8 cellular contexts compared by ENCODE assay signal in the genomic region with DNA sequence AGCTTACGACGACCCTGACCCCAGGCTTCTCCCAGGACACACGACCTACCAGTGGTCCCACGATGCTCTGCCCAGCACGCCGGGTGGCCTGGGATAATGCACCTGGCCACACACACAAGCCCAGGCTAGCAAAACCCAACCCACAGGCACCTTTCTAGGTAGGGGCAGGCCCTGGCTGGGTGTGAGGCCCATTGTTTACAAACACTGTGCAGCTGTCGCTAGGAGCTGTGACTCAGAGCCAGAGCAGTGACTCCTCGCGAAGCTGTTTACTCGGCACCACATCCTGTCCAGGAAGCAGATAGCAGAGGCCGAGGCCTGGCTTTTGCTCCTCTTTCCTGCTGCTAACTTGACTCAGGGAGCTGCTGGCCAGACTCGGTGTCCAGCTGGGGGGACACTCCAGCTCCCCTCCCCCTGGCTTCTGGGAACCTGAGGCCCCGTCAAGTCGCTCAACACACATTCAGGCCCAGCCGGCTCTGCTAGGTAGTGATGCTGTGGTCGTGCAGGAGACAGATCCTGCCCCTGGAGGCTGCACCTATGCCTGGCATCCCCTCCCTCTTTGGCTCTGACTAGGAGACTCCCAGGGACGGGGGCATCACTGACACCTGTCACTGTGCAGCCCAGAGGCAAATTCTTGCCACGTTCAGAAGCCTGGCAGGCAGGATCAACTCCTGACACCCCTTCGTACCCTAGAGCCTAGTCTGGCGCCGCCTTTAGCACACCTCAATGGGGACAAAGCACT. TPM values are rescaled to one million over a fixed set of nuclear protein-coding genes. Genes with fewer than 3 reads are reported as not detected.
DNase-seq lines count a peak whose midpoint lies in the region; ATAC-seq and TF ChIP-seq lines count a peak whose summit lies in the region.

No MANE protein-coding gene starts in this region.

- no peak overlapping the region for H2AFZ ChIP-seq in neural progenitor cell (replicated peaks)

- CTCF ChIA-PET in CD4-positive, alpha-beta T cell (lab: Charles Lee): interaction anchor here (0.7 to 4.7 kb wide), 5 partner anchors 10 to 31 kb away, joined by 3 to 61 read pairs (median 5); no protein-coding TSS in a partner anchor

- H3K27ac Mint-ChIP-seq in CD4-positive, alpha-beta T cell: peak overlapping the region; percentile 99
- peak overlapping the region; percentile 100 for H3K27ac Mint-ChIP-seq in activated T-helper 17 cell treated with anti-CD3 and anti-CD28 coated beads, Interleukin-2, amount 50 U/mL, for 72 hours
- H3K27ac Mint-ChIP-seq in neural progenitor cell: peak overlapping the region; percentile 97

- peaks cover 8% of the 10 kb centered on the region for H3K79me2 ChIP-seq in neural progenitor cell (ENCODE audit: low read depth)

- no peaks in the 10 kb centered on the region for H3K9me3 Mint-ChIP-seq in CD4-positive, alpha-beta T cell
- no peaks in the 10 kb centered on the region for H3K9me3 Mint-ChIP-seq in activated T-helper 17 cell treated with anti-CD3 and anti-CD28 coated beads, Interleukin-2, amount 50 U/mL, for 72 hours
- no peaks in the 10 kb centered on the region for H3K9me3 Mint-ChIP-seq in neural progenitor cell

- peaks cover 9% of the 10 kb centered on the region for H3K36me3 Mint-ChIP-seq in CD4-positive, alpha-beta T cell (ENCODE audit: low read depth)
- H3K36me3 Mint-ChIP-seq in activated T-helper 17 cell treated with anti-CD3 and anti-CD28 coated beads, Interleukin-2, amount 50 U/mL, for 72 hours (ENCODE audit: low read depth): peaks cover 73% of the 10 kb centered on the region
- H3K36me3 Mint-ChIP-seq in neural progenitor cell: no peaks in the 10 kb centered on the region

- no peak overlapping the region for H3K4me2 ChIP-seq in neural progenitor cell

- peak overlapping the region; percentile 87 for H3K4me3 Mint-ChIP-seq in CD4-positive, alpha-beta T cell
- H3K4me3 Mint-ChIP-seq in activated T-helper 17 cell treated with anti-CD3 and anti-CD28 coated beads, Interleukin-2, amount 50 U/mL, for 72 hours: peak overlapping the region; percentile 92
- H3K4me3 Mint-ChIP-seq in neural progenitor cell: no peak overlapping the region

- no peaks in the 10 kb centered on the region for H3K27me3 ChIP-seq in CD4-positive, alpha-beta T cell (ENCODE audit: control insufficient read depth, insufficient read depth, low read length)
- H3K27me3 ChIP-seq in neural progenitor cell (no peaks in the 10 kb centered on the region), subcutaneous abdominal adipose tissue (ENCODE audit: control insufficient read depth in 5 of 5, insufficient read depth in 4 of 5, low read length in 5 of 5) (no peaks in the 10 kb centered on the region)

- H3K4me1 ChIP-seq in neural progenitor cell (peaks cover 13% of the 10 kb centered on the region), subcutaneous abdominal adipose tissue (ENCODE audit: control insufficient read depth in 5 of 5, insufficient read depth in 5 of 5, low read length in 5 of 5) (peaks cover 26 to 72% (median 60%) of the 10 kb centered on the region in 5 donors)

- peaks cover 70% of the 10 kb centered on the region for H3K4me1 Mint-ChIP-seq in CD4-positive, alpha-beta T cell (ENCODE audit: low read depth)
- peaks cover 40% of the 10 kb centered on the region for H3K4me1 Mint-ChIP-seq in activated T-helper 17 cell treated with anti-CD3 and anti-CD28 coated beads, Interleukin-2, amount 50 U/mL, for 72 hours
- peaks cover 34% of the 10 kb centered on the region for H3K4me1 Mint-ChIP-seq in neural progenitor cell

- TF ChIP-seq CTCF in CD4-positive, alpha-beta T cell (IDR thresholded peaks at IDR 0.05): peak; percentile 9
- no peak for TF ChIP-seq CTCF in neural progenitor cell (IDR thresholded peaks at IDR 0.05)

- intact Hi-C loops in CD4-positive, alpha-beta T cell (cut with DNase I, micrococcal nuclease): loop anchor here (1.0 kb wide), 3 partner anchors 8 to 13 kb away; a partner anchor contains a TSS

- no peaks in the 10 kb centered on the region for H3K9me3 ChIP-seq in CD4-positive, alpha-beta T cell (ENCODE audit: control insufficient read depth, low read length)
- no peaks in the 10 kb centered on the region for H3K9me3 ChIP-seq in neural progenitor cell (ENCODE audit: low read depth)
- no peaks in the 10 kb centered on the region for H3K9me3 ChIP-seq in subcutaneous abdominal adipose tissue (ENCODE audit: control insufficient read depth in 5 of 5, low read length in 5 of 5)

- POLR2A ChIA-PET in CD4-positive, alpha-beta T cell (lab: Charles Lee): interaction anchor here (0.6 to 3.4 kb wide), 12 partner anchors 10 to 1031 kb away, joined by 3 to 48 read pairs (median 9); a partner anchor contains a TSS

- no peaks in the 10 kb centered on the region for H3K36me3 ChIP-seq in neural progenitor cell
- H3K36me3 ChIP-seq in subcutaneous abdominal adipose tissue (ENCODE audit: control insufficient read depth in 5 of 5, insufficient read depth in 5 of 5, low read length in 5 of 5): no peaks in the 10 kb centered on the region

- H3K27ac ChIP-seq in CD4-positive, alpha-beta T cell (ENCODE audit: low read depth, low read length): peak overlapping the region; percentile 98
- peak overlapping the region; percentile 47 for H3K27ac ChIP-seq in neural progenitor cell
- H3K27ac ChIP-seq in subcutaneous abdominal adipose tissue (ENCODE audit: low read depth, low read length): peak overlapping the region; percentile 95

- no peaks in the 10 kb centered on the region for H3F3A ChIP-seq in neural progenitor cell (ENCODE audit: low read depth)

- peak; percentile 80 for ATAC-seq in CD4-positive, alpha-beta T cell (ENCODE audit: poor library complexity)
- ATAC-seq in GM19455 (IDR thresholded peaks at IDR 0.05; ENCODE audit: unreplicated experiment): peak; percentile 84
- peak; percentile 81 for ATAC-seq in activated T-helper 17 cell treated with anti-CD3 and anti-CD28 coated beads, Interleukin-2, amount 50 U/mL, for 72 hours (replicated peaks)

- H3K9ac ChIP-seq in neural progenitor cell (no peak overlapping the region), subcutaneous abdominal adipose tissue (ENCODE audit: low read length in 5 of 5) (peak overlapping the region; percentile 35 to 73 (median 64))

- peaks cover 98% of the 10 kb centered on the region for H4K20me1 ChIP-seq in neural progenitor cell (ENCODE audit: low read depth)

- peak; percentile 83 to 93 (median 86) for DNase-seq in CD4-positive, alpha-beta T cell
- peak; percentile 89 for DNase-seq in HK-2 (ENCODE audit: unreplicated experiment)
- DNase-seq in fibroblast of peridontal ligament (ENCODE audit: extremely low read depth): peak; percentile 79
- peak; percentile 43 for DNase-seq in neural progenitor cell (ENCODE audit: low spot score)

- no peak overlapping the region for H3K4me3 ChIP-seq in neural progenitor cell
- peak overlapping the region in 4 of 5 donors; percentile 17 to 32 (median 19) for H3K4me3 ChIP-seq in subcutaneous abdominal adipose tissue (ENCODE audit: low read depth in 1 of 5, low read length in 5 of 5)

- H3K27me3 Mint-ChIP-seq in CD4-positive, alpha-beta T cell: no peaks in the 10 kb centered on the region
- H3K27me3 Mint-ChIP-seq in activated T-helper 17 cell treated with anti-CD3 and anti-CD28 coated beads, Interleukin-2, amount 50 U/mL, for 72 hours: no peaks in the 10 kb centered on the region
- peaks cover 8% of the 10 kb centered on the region for H3K27me3 Mint-ChIP-seq in neural progenitor cell (ENCODE audit: insufficient read depth, low read depth)

TF ChIP-seq in PFSK-1, 5 proteins besides CTCF, POLR2A, EP300 and RAD21:
- TF ChIP-seq SIN3A (IDR thresholded peaks at IDR 0.05; ENCODE audit: borderline replicate concordance, insufficient read depth, low read length) (peak; percentile 99), TAF1 (IDR thresholded peaks at IDR 0.05; ENCODE audit: borderline replicate concordance, insufficient read depth, low read length) (0 out of 2 replicates have a peak, but pooled peaks have one; percentile 20), FOXP2 (optimal IDR thresholded peaks at IDR 0.05; ENCODE audit: borderline replicate concordance, extremely low read depth, extremely low read length, insufficient read depth) (no peak), POLR2AphosphoS5 (IDR thresholded peaks at IDR 0.05; ENCODE audit: low read depth, low read length) (no peak)

RNA-seq across cellular contexts. Expression of a gene that starts 12.8 kb away (rescaled TPM):
- 100 to 1,000 TPM; 166 to 168 TPM for total RNA-seq in CD4-positive, alpha-beta T cell
- polyA plus RNA-seq in PFSK-1 (2012; ENCODE audit: insufficient read length, low read depth): 31.0 TPM
- 100 to 1,000 TPM; 101 to 156 TPM for total RNA-seq in activated T-helper 17 cell treated with anti-CD3 and anti-CD28 coated beads, Interleukin-2, amount 50 U/mL, for 72 hours
- total RNA-seq in neural progenitor cell (ENCODE audit: low replicate concordance): 24.1 and 58.8 TPM in 2 replicates

RNA-seq across cellular contexts. Expression of a gene that starts 29.9 kb away (rescaled TPM):
- 1 to 10 TPM; 1.3 to 1.8 TPM for total RNA-seq in CD4-positive, alpha-beta T cell
- 5.2 TPM for polyA plus RNA-seq in PFSK-1 (2012; ENCODE audit: insufficient read length, low read depth)
- 1 to 10 TPM; 2.8 to 7.2 TPM for total RNA-seq in activated T-helper 17 cell treated with anti-CD3 and anti-CD28 coated beads, Interleukin-2, amount 50 U/mL, for 72 hours
- total RNA-seq in neural progenitor cell (ENCODE audit: low replicate concordance): 2.0 and 3.0 TPM in 2 replicates

Comparison
In these comparisons a context has a peak if more than half of its experiments do, and no peak if none do; other contexts are left out.
1. H3K27ac ChIP-seq: peak in every context shown above with its lines; median percentile 98 in CD4-positive, alpha-beta T cell; 95 in subcutaneous abdominal adipose tissue; 47 in neural progenitor cell.